ENCODE assay signal across 3 cellular contexts in genomic region chr19:58098682-58098998, GRCh38.
TF ChIP-seq lines count a peak whose summit lies in the region.

No MANE protein-coding gene starts in this region.

TF ChIP-seq in liver, 16 proteins besides CTCF, POLR2A, EP300 and RAD21:
- TF ChIP-seq NR2F2 (IDR thresholded peaks at IDR 0.05) (no peak), HNF4G (IDR thresholded peaks at IDR 0.05) (no peak), REST (IDR thresholded peaks at IDR 0.05) (no peak), SP1 (IDR thresholded peaks at IDR 0.05) (no peak), HNF4A (conservative IDR thresholded peaks at IDR 0.05) (no peak), ZBTB33 (IDR thresholded peaks at IDR 0.05) (no peak), FOXA2 (IDR thresholded peaks at IDR 0.05) (no peak), TAF1 (conservative IDR thresholded peaks at IDR 0.05) (no peak), YY1 (IDR thresholded peaks at IDR 0.05) (no peak), RXRA (IDR thresholded peaks at IDR 0.05) (no peak), FOXA1 (IDR thresholded peaks at IDR 0.05) (no peak), JUND (IDR thresholded peaks at IDR 0.05) (no peak), MAX (IDR thresholded peaks at IDR 0.05) (no peak), GABPA (IDR thresholded peaks at IDR 0.05 in 1 of 2, conservative IDR thresholded peaks at IDR 0.05 in 1 of 2) (no peak), EGR1 (IDR thresholded peaks at IDR 0.05; ENCODE audit: low read depth in 2 of 2) (no peak), ATF3 (IDR thresholded peaks at IDR 0.05) (no peak)

TF ChIP-seq in HepG2, 621 proteins besides CTCF, POLR2A, EP300 and RAD21:
- TF ChIP-seq ZBTB39 (CRISPR knock-in tag; IDR thresholded peaks at IDR 0.05): no peak
- TF ChIP-seq ETV6 (CRISPR knock-in tag; conservative IDR thresholded peaks at IDR 0.05): no peak
- no peak for TF ChIP-seq ZNF800 (CRISPR knock-in tag; IDR thresholded peaks at IDR 0.05)
- TF ChIP-seq GFI1 (CRISPR knock-in tag; IDR thresholded peaks at IDR 0.05; ENCODE audit: borderline replicate concordance): no peak
TF ChIP-seq in HepG2: peak in this region for 0.

TF ChIP-seq in HEK293T, 16 proteins besides CTCF, POLR2A, EP300 and RAD21:
- TF ChIP-seq FOXA1 (IDR thresholded peaks at IDR 0.05) (no peak), FOXK2 (IDR thresholded peaks at IDR 0.05) (no peak), TARDBP (IDR thresholded peaks at IDR 0.05) (no peak), NFRKB (IDR thresholded peaks at IDR 0.05) (no peak), PKNOX1 (IDR thresholded peaks at IDR 0.05) (no peak), BHLHE40 (IDR thresholded peaks at IDR 0.05; ENCODE audit: borderline replicate concordance) (no peak), FOXM1 (IDR thresholded peaks at IDR 0.05; ENCODE audit: borderline replicate concordance) (no peak), L3MBTL2 (conservative IDR thresholded peaks at IDR 0.05) (no peak), SUZ12 (IDR thresholded peaks at IDR 0.05) (no peak), ELF4 (IDR thresholded peaks at IDR 0.05) (no peak), LEF1 (IDR thresholded peaks at IDR 0.05; ENCODE audit: borderline replicate concordance) (no peak), ZNF384 (IDR thresholded peaks at IDR 0.05) (no peak), HDGF (IDR thresholded peaks at IDR 0.05; ENCODE audit: borderline replicate concordance) (no peak), CTBP1 (IDR thresholded peaks at IDR 0.05; ENCODE audit: borderline replicate concordance) (no peak), ARNT (IDR thresholded peaks at IDR 0.05) (no peak), SP1 (IDR thresholded peaks at IDR 0.05) (no peak)
